ENCODE assay signal across 10 cellular contexts in genomic region chr11:128492461-128492860, GRCh38.
DNase-seq lines count a peak whose midpoint lies in the region; ATAC-seq, FAIRE-seq and TF ChIP-seq lines count a peak whose summit lies in the region.
"Had no signal": no experiment of that assay in that cellular context is flagged by ENCODE, and none has a peak within 500 bp of the region (broad histone marks: within the 10 kb centered on the region; RNA-seq: fewer than 3 reads in every experiment).

No MANE protein-coding gene starts in this region.

- H3K4me3 Mint-ChIP-seq in activated T-helper 2 cell treated with anti-CD3 and anti-CD28 coated beads, Interferon-gamma antibody, Interleukin-2, Interleukin-4, amounts not matched to agents 10 μg/mL and 5 μg/mL and 100 μg/mL, durations not matched to agents 14 hours and 24 hours and 36 hours (ENCODE audit: low read depth) = peak overlapping the region; percentile 68

- POLR2A ChIA-PET in PC-9 (lab: Charles Lee; ENCODE audit: unreplicated experiment) = no interaction called here

- H3K9me2 ChIP-seq in PC-9 (ENCODE audit: insufficient read depth) = no peaks in the 10 kb centered on the region

- H3F3A ChIP-seq in PC-9 (ENCODE audit: insufficient read depth, low read depth) = peaks cover 33% of the 10 kb centered on the region

- peaks cover 45% of the 10 kb centered on the region for H3K79me2 ChIP-seq in PC-9 (ENCODE audit: low read depth)

- TF ChIP-seq CTCF in lower lobe of right lung (IDR thresholded peaks at IDR 0.05) (no peak), PC-9 (conservative IDR thresholded peaks at IDR 0.05) (no peak)

- peak; percentile 47 for FAIRE-seq in GM19239 (lab: Jason Lieb, UNC)

- BruUV-seq in PC-9 (replicated peaks; lab: Mats Ljungman, UMichigan) = no TSS peak

- H3K4me1 Mint-ChIP-seq in activated T-helper 2 cell treated with anti-CD3 and anti-CD28 coated beads, Interferon-gamma antibody, Interleukin-2, Interleukin-4, amounts not matched to agents 10 μg/mL and 5 μg/mL and 100 μg/mL, durations not matched to agents 14 hours and 24 hours and 36 hours (ENCODE audit: low read depth) = peaks cover 92% of the 10 kb centered on the region

- H3K9me3 Mint-ChIP-seq in activated T-helper 2 cell treated with anti-CD3 and anti-CD28 coated beads, Interferon-gamma antibody, Interleukin-2, Interleukin-4, amounts not matched to agents 10 μg/mL and 5 μg/mL and 100 μg/mL, durations not matched to agents 14 hours and 24 hours and 36 hours = no peaks in the 10 kb centered on the region

- H3K36me3 Mint-ChIP-seq in activated T-helper 2 cell treated with anti-CD3 and anti-CD28 coated beads, Interferon-gamma antibody, Interleukin-2, Interleukin-4, amounts not matched to agents 10 μg/mL and 5 μg/mL and 100 μg/mL, durations not matched to agents 14 hours and 24 hours and 36 hours (ENCODE audit: low read depth) = peaks cover 95% of the 10 kb centered on the region

- peaks cover 28% of the 10 kb centered on the region for H3K36me3 ChIP-seq in lower lobe of right lung
- H3K36me3 ChIP-seq in PC-9 (ENCODE audit: low read depth) = peaks cover 10% of the 10 kb centered on the region

- H3K27ac Mint-ChIP-seq in activated T-helper 2 cell treated with anti-CD3 and anti-CD28 coated beads, Interferon-gamma antibody, Interleukin-2, Interleukin-4, amounts not matched to agents 10 μg/mL and 5 μg/mL and 100 μg/mL, durations not matched to agents 14 hours and 24 hours and 36 hours = peak overlapping the region; percentile 92

- peak overlapping the region; percentile 54 for H3K27ac ChIP-seq in lower lobe of right lung
- no peak overlapping the region for H3K27ac ChIP-seq in PC-9

- H3K4me1 ChIP-seq in lower lobe of right lung (peaks cover 76% of the 10 kb centered on the region), PC-9 (replicated peaks; ENCODE audit: insufficient read depth) (peaks cover 54% of the 10 kb centered on the region)

- H3K4me3 ChIP-seq in lower lobe of right lung = no peak overlapping the region
- H3K4me3 ChIP-seq in PC-9 = no peak overlapping the region

- H3K27me3 ChIP-seq in lower lobe of right lung (ENCODE audit: low read depth) (no peaks in the 10 kb centered on the region), PC-9 (ENCODE audit: insufficient read depth, low read depth) (no peaks in the 10 kb centered on the region)

- no peak overlapping the region for H3K4me2 ChIP-seq in PC-9

- ATAC-seq in lower lobe of right lung = peak in 1 of 2 donors; percentile 38
- no peak for ATAC-seq in GM21360 (IDR thresholded peaks at IDR 0.05; ENCODE audit: unreplicated experiment)

- intact Hi-C loops in activated T-helper 2 cell treated with anti-CD3 and anti-CD28 coated beads, Interferon-gamma antibody, Interleukin-2, Interleukin-4, amounts not matched to agents 10 μg/mL and 5 μg/mL and 100 μg/mL, durations not matched to agents 14 hours and 24 hours and 36 hours (cut with micrococcal nuclease) = loop anchor here (5.0 kb wide), 1 partner anchor 320 kb away; no protein-coding TSS in a partner anchor
- intact Hi-C loops in lower lobe of right lung (cut with DNase I) = no loop called here
- intact Hi-C loops in PC-9 (cut with micrococcal nuclease; ENCODE audit: unreplicated experiment) = loop anchor here (10.0 kb wide), 1 partner anchor 222 kb away; no protein-coding TSS in a partner anchor

- H3K9me3 ChIP-seq in lower lobe of right lung (no peaks in the 10 kb centered on the region), PC-9 (ENCODE audit: insufficient read depth, low read depth) (no peaks in the 10 kb centered on the region)

- DNase-seq in A172 (ENCODE audit: low spot score) (peak; percentile 55), GM19239 (ENCODE audit: insufficient read length, low spot score) (no peak), lower lobe of right lung (no peak), hippocampal formation (lab: John Stamatoyannopoulos, UW) (no peak), NCI-H2196 treated with DMSO at 0.1 percent for 48 hours (lab: John Stamatoyannopoulos, UW; ENCODE audit: unreplicated experiment) (no peak), PC-9 (no peak)
- no peak for DNase-seq in activated T-helper 2 cell treated with anti-CD3 and anti-CD28 coated beads, Interferon-gamma antibody, Interleukin-2, Interleukin-4, amounts not matched to agents 10 μg/mL and 5 μg/mL and 100 μg/mL, durations not matched to agents 14 hours and 24 hours and 36 hours (ENCODE audit: low spot score)
- DNase-seq: DMS79, left colon had no signal

- CTCF ChIA-PET in PC-9 (lab: Charles Lee) = no interaction called here

- H3K27me3 Mint-ChIP-seq in activated T-helper 2 cell treated with anti-CD3 and anti-CD28 coated beads, Interferon-gamma antibody, Interleukin-2, Interleukin-4, amounts not matched to agents 10 μg/mL and 5 μg/mL and 100 μg/mL, durations not matched to agents 14 hours and 24 hours and 36 hours (ENCODE audit: low read depth) = no peaks in the 10 kb centered on the region

- no peaks in the 10 kb centered on the region for H4K20me1 ChIP-seq in PC-9 (ENCODE audit: insufficient read depth)

- no peak overlapping the region for H2AFZ ChIP-seq in PC-9
